In genomic region chr11:95092549-95093324, GRCh38 we compare ENCODE assay signal across 9 cellular contexts. TPM values are rescaled to one million over a fixed set of nuclear protein-coding genes. Genes with fewer than 3 reads are reported as not detected.
DNase-seq lines count a peak whose midpoint lies in the region; TF ChIP-seq lines count a peak whose summit lies in the region.
"Had no signal": no experiment of that assay in that cellular context is flagged by ENCODE, and none has a peak within 500 bp of the region (broad histone marks: within the 10 kb centered on the region; RNA-seq: fewer than 3 reads in every experiment).

No MANE protein-coding gene starts in this region.

- no peak overlapping the region for H3K27ac Mint-ChIP-seq in nephron progenitor cell

- H3K9me3 Mint-ChIP-seq in nephron progenitor cell: no peaks in the 10 kb centered on the region

- H3K27me3 Mint-ChIP-seq in nephron progenitor cell (ENCODE audit: low read depth, poor library complexity): peaks cover 42% of the 10 kb centered on the region

- TF ChIP-seq CTCF in left ventricle myocardium inferior (IDR thresholded peaks at IDR 0.05; ENCODE audit: borderline replicate concordance) (peak; percentile 51), nephron progenitor cell (IDR thresholded peaks at IDR 0.05) (peak; percentile 59)

- no peaks in the 10 kb centered on the region for H3K36me3 Mint-ChIP-seq in nephron progenitor cell (ENCODE audit: low read depth)

- H3K9me3 ChIP-seq in left ventricle myocardium inferior (replicated peaks): no peaks in the 10 kb centered on the region

- intact Hi-C loops in left ventricle myocardium inferior (cut with micrococcal nuclease): loop anchor here (10.0 kb wide), 1 partner anchor 52 kb away; no protein-coding TSS in a partner anchor
- intact Hi-C loops in cardiac septum (cut with DNase I): loop anchor here (2.0 to 10.0 kb wide), 2 partner anchors 24 to 142 kb away; partner anchors contain the start of gene SESN3

- H3K27me3 ChIP-seq in left ventricle myocardium inferior (ENCODE audit: low read depth): no peaks in the 10 kb centered on the region

- DNase-seq in left ventricle myocardium inferior (no peak), cardiac septum (ENCODE audit: low spot score) (no peak), RPMI8226 (peak; percentile 25), nephron progenitor cell (no peak), NCI-H2227 (lab: John Stamatoyannopoulos, UW; ENCODE audit: unreplicated experiment) (no peak), NCI-H1092 (lab: John Stamatoyannopoulos, UW) (no peak), NCI-H2107 (lab: John Stamatoyannopoulos, UW) (no peak)

- H3K4me1 ChIP-seq in left ventricle myocardium inferior: peaks cover 73% of the 10 kb centered on the region

- H3K27ac ChIP-seq in left ventricle myocardium inferior (replicated peaks) (no peak overlapping the region), cingulate gyrus (ENCODE audit: low read depth, low read length) (peak overlapping the region; percentile 15)

- no peak overlapping the region for H3K4me3 ChIP-seq in left ventricle myocardium inferior

- H3K4me3 Mint-ChIP-seq in nephron progenitor cell: peak overlapping the region; percentile 47

- peaks cover 54% of the 10 kb centered on the region for H3K4me1 Mint-ChIP-seq in nephron progenitor cell

- H3K36me3 ChIP-seq in left ventricle myocardium inferior: no peaks in the 10 kb centered on the region

RNA-seq across cellular contexts. Expression of gene ENDOD1, which starts 3.1 kb away (rescaled TPM):
- 11.3 TPM for total RNA-seq in left ventricle myocardium inferior
- 13.3 TPM for total RNA-seq in cardiac septum

RNA-seq across cellular contexts. Expression of gene SRSF8, which starts 26.0 kb away (rescaled TPM):
- total RNA-seq in left ventricle myocardium inferior: 19.0 TPM
- 25.1 TPM for total RNA-seq in cardiac septum

RNA-seq across cellular contexts. Expression of gene KDM4F, which starts 43.5 kb away (rescaled TPM):
- total RNA-seq in left ventricle myocardium inferior: not detected
- total RNA-seq in cardiac septum: not detected
- total RNA-seq: urinary bladder had no signal
